ENCODE assay signal across 32 cellular contexts in the genomic region with DNA sequence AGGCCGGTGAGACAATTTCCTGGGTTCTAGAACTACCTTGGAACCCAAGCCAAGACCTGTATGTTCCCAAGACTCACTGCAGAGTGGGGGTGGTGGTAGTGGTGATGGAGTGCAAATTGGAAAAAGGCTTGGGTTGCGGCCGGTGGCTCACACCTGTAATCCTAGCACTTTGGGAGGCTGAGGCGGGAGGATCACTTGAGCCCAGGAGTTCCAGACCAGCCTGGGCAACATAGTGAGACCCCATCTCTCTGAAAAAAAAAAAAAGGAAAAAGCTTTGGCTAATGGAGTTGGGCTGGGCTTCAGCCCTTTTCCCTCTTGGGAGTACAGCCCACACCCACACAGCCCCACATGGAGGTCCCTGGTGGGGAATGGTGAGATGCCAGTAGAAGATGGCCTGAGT.
"Had no signal": no experiment of that assay in that cellular context is flagged by ENCODE, and none has a peak within 500 bp of the region (broad histone marks: within the 10 kb centered on the region; RNA-seq: fewer than 3 reads in every experiment).

No MANE protein-coding gene starts in this region.

- H3K4me3 Mint-ChIP-seq: activated CD4-positive, alpha-beta memory T cell treated with anti-CD3 and anti-CD28 coated beads for 36 hours; activated CD4-positive, alpha-beta T cell treated with anti-CD3 and anti-CD28 coated beads for 36 hours; activated CD4-positive, alpha-beta T cell treated with anti-CD3 and anti-CD28 coated beads, Interleukin-2, amount 10 ng/mL, durations not matched to agents 24 days and 14 days; activated CD8-positive, alpha-beta memory T cell treated with anti-CD3 and anti-CD28 coated beads, Interleukin-2, amount 10 ng/mL, durations not matched to agents 7 days and 5 days; activated CD8-positive, alpha-beta T cell treated with anti-CD3 and anti-CD28 coated beads, Interleukin-2, amount 10 ng/mL, durations not matched to agents 7 days and 5 days; activated naive CD8-positive, alpha-beta T cell treated with anti-CD3 and anti-CD28 coated beads for 36 hours; activated naive CD8-positive, alpha-beta T cell treated with anti-CD3 and anti-CD28 coated beads, Interleukin-2, amount 50 U/mL, for 24 hours; activated T-cell treated with anti-CD3 and anti-CD28 coated beads, Interleukin-2, amount 50 U/mL, for 24 hours; activated T-cell treated with anti-CD3 and anti-CD28 coated beads, Interleukin-2, amount 50 U/mL, for 72 hours; T-helper 17 cell; T-helper 2 cell treated with Interferon-gamma antibody and Interleukin-4, amounts not matched to agents 5 μg/mL and 100 μg/mL, for 36 hours had no signal

- ATAC-seq: activated CD4-positive, alpha-beta T cell treated with anti-CD3 and anti-CD28 coated beads for 36 hours; activated CD8-positive, alpha-beta memory T cell treated with anti-CD3 and anti-CD28 coated beads, Interleukin-2, amount 10 ng/mL, durations not matched to agents 7 days and 5 days; activated CD8-positive, alpha-beta T cell treated with anti-CD3 and anti-CD28 coated beads, Interleukin-2, amount 10 ng/mL, durations not matched to agents 7 days and 5 days; activated naive CD8-positive, alpha-beta T cell treated with anti-CD3 and anti-CD28 coated beads, Interleukin-2, amount 50 U/mL, for 24 hours; activated T-cell treated with anti-CD3 and anti-CD28 coated beads, Interleukin-2, amount 50 U/mL, for 72 hours; body of pancreas; gastroesophageal sphincter; T-helper 17 cell had no signal

- H3K9me3 Mint-ChIP-seq: activated CD4-positive, alpha-beta memory T cell treated with anti-CD3 and anti-CD28 coated beads for 36 hours; activated CD4-positive, alpha-beta T cell treated with anti-CD3 and anti-CD28 coated beads, Interleukin-2, amount 10 ng/mL, durations not matched to agents 24 days and 14 days; activated naive CD8-positive, alpha-beta T cell treated with anti-CD3 and anti-CD28 coated beads for 36 hours; activated naive CD8-positive, alpha-beta T cell treated with anti-CD3 and anti-CD28 coated beads, Interleukin-2, amount 50 U/mL, for 24 hours; activated T-cell treated with anti-CD3 and anti-CD28 coated beads, Interleukin-2, amount 50 U/mL, for 24 hours; activated T-cell treated with anti-CD3 and anti-CD28 coated beads, Interleukin-2, amount 50 U/mL, for 72 hours; T-helper 2 cell treated with Interferon-gamma antibody and Interleukin-4, amounts not matched to agents 5 μg/mL and 100 μg/mL, for 36 hours had no signal

- H3K27me3 ChIP-seq: adrenal gland, body of pancreas, colonic mucosa, esophagus squamous epithelium, gastroesophageal sphincter had no signal

- H3K4me3 ChIP-seq: adrenal gland, body of pancreas, colonic mucosa, esophagus squamous epithelium, gastroesophageal sphincter had no signal

- H3K27ac ChIP-seq: adrenal gland, body of pancreas, colonic mucosa, epithelial cell of prostate, esophagus squamous epithelium, gastroesophageal sphincter, WERI-Rb-1 had no signal

- H3K4me1 ChIP-seq: colonic mucosa had no signal

- H3K27me3 Mint-ChIP-seq: activated CD4-positive, alpha-beta memory T cell treated with anti-CD3 and anti-CD28 coated beads for 36 hours; activated CD4-positive, alpha-beta T cell treated with anti-CD3 and anti-CD28 coated beads for 36 hours; activated CD4-positive, alpha-beta T cell treated with anti-CD3 and anti-CD28 coated beads, Interleukin-2, amount 10 ng/mL, durations not matched to agents 24 days and 14 days; activated CD8-positive, alpha-beta memory T cell treated with anti-CD3 and anti-CD28 coated beads, Interleukin-2, amount 10 ng/mL, durations not matched to agents 7 days and 5 days; activated T-cell treated with anti-CD3 and anti-CD28 coated beads, Interleukin-2, amount 50 U/mL, for 24 hours; T-helper 17 cell had no signal

- DNase-seq: activated CD4-positive, alpha-beta memory T cell treated with anti-CD3 and anti-CD28 coated beads for 36 hours; activated CD4-positive, alpha-beta T cell treated with anti-CD3 and anti-CD28 coated beads for 36 hours; activated CD4-positive, alpha-beta T cell treated with anti-CD3 and anti-CD28 coated beads, Interleukin-2, amount 10 ng/mL, durations not matched to agents 24 days and 14 days; activated CD4-positive, CD25-positive, alpha-beta regulatory T cell; activated CD4-positive, CD25-positive, alpha-beta regulatory T cell treated with anti-CD3 and anti-CD28 coated beads, Interleukin-2, amount 50 U/mL, for 72 hours; activated CD8-positive, alpha-beta memory T cell treated with anti-CD3 and anti-CD28 coated beads, Interleukin-2, amount 10 ng/mL, durations not matched to agents 7 days and 5 days; activated CD8-positive, alpha-beta memory T cell treated with anti-CD3 and anti-CD28 coated beads, Interleukin-2, amount 50 U/mL, for 48 hours; activated CD8-positive, alpha-beta T cell treated with anti-CD3 and anti-CD28 coated beads, Interleukin-2, amount 10 ng/mL, durations not matched to agents 7 days and 5 days; activated gamma-delta T cell; activated naive CD4-positive, alpha-beta T cell; activated naive CD4-positive, alpha-beta T cell treated with anti-CD3 and anti-CD28 coated beads, Interleukin-2, amount 50 U/mL, for 16 hours; activated naive CD8-positive, alpha-beta T cell treated with anti-CD3 and anti-CD28 coated beads for 36 hours; activated naive CD8-positive, alpha-beta T cell treated with anti-CD3 and anti-CD28 coated beads, Interleukin-2, amount 50 U/mL, for 24 hours; activated T-cell treated with anti-CD3 and anti-CD28 coated beads for 4 hours; activated T-cell treated with anti-CD3 and anti-CD28 coated beads, Interleukin-2, amount 50 U/mL, for 24 hours; activated T-cell treated with anti-CD3 and anti-CD28 coated beads, Interleukin-2, amount 50 U/mL, for 72 hours; adrenal gland; amygdala; aorta; body of pancreas; caudate nucleus; colonic mucosa; effector CD8-positive, alpha-beta T cell; esophagus squamous epithelium; foreskin melanocyte; T-helper 1 cell; T-helper 17 cell; T1000; WERI-Rb-1 had no signal

- H3K27ac Mint-ChIP-seq: activated CD4-positive, alpha-beta memory T cell treated with anti-CD3 and anti-CD28 coated beads for 36 hours; activated CD4-positive, alpha-beta T cell treated with anti-CD3 and anti-CD28 coated beads for 36 hours; activated CD4-positive, alpha-beta T cell treated with anti-CD3 and anti-CD28 coated beads, Interleukin-2, amount 10 ng/mL, durations not matched to agents 24 days and 14 days; activated CD8-positive, alpha-beta memory T cell treated with anti-CD3 and anti-CD28 coated beads, Interleukin-2, amount 10 ng/mL, durations not matched to agents 7 days and 5 days; activated CD8-positive, alpha-beta T cell treated with anti-CD3 and anti-CD28 coated beads, Interleukin-2, amount 10 ng/mL, durations not matched to agents 7 days and 5 days; activated naive CD8-positive, alpha-beta T cell treated with anti-CD3 and anti-CD28 coated beads for 36 hours; activated naive CD8-positive, alpha-beta T cell treated with anti-CD3 and anti-CD28 coated beads, Interleukin-2, amount 50 U/mL, for 24 hours; activated T-cell treated with anti-CD3 and anti-CD28 coated beads, Interleukin-2, amount 50 U/mL, for 24 hours; activated T-cell treated with anti-CD3 and anti-CD28 coated beads, Interleukin-2, amount 50 U/mL, for 72 hours; T-helper 17 cell; T-helper 2 cell treated with Interferon-gamma antibody and Interleukin-4, amounts not matched to agents 5 μg/mL and 100 μg/mL, for 36 hours had no signal

- H3K9me3 ChIP-seq: adrenal gland, body of pancreas, colonic mucosa, esophagus squamous epithelium, gastroesophageal sphincter had no signal

- H3K36me3 ChIP-seq: colonic mucosa had no signal
